ENCODE assay signal across 1 cellular context in the genomic region with DNA sequence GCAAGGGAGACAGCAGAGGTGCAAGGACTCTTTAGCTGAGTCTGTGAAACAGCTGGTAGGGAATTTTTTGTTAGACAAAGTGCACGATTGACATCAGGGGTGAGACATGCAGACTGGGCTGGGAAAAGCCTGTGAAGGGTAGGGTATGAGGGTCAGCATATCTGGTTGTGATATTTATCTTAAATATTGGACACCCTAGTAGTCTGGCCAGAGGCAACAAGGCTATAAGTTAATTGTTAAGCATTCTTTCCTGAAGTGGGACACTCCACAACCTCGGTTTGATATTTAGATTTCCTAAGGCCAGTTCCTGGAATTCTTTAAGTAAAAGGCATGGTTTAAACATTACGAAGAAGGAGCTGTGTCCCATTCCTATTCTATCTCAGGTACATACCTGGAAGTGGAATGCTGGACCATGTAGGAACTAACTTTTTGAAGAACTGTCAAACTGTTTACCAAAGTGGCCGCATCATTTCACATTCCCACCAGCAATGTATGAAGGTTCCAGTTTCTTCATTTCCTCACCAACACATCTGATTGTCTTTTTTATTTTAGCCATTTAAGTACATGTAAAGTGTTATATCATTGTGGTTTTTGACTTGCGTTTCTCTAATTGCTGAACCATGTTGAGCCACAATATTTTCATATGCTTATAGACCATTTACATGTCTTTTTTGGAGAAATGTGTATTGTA.
TF ChIP-seq lines count a peak whose summit lies in the region.

No MANE protein-coding gene starts in this region.

TF ChIP-seq in GM12878, 131 proteins besides CTCF, POLR2A, EP300 and RAD21:
- TF ChIP-seq SKIL (IDR thresholded peaks at IDR 0.05; ENCODE audit: low read depth, poor library complexity, severe bottlenecking) (no peak), PAX5 (IDR thresholded peaks at IDR 0.05; ENCODE audit: borderline replicate concordance, low read depth, low read length) (no peak), ZBTB4 (CRISPR knock-in tag; IDR thresholded peaks at IDR 0.05) (no peak), MLLT1 (IDR thresholded peaks at IDR 0.05) (no peak), SMAD1 (IDR thresholded peaks at IDR 0.05; ENCODE audit: low read depth, partially characterized antibody) (no peak), RUNX3 (IDR thresholded peaks at IDR 0.05; ENCODE audit: low read length) (peak; percentile 26; the same call in 1 of the 2 replicates), RELA (IDR thresholded peaks at IDR 0.05; ENCODE audit: borderline replicate concordance, partially characterized antibody) (no peak)
